In genomic region chr2:38485734-38486133, GRCh38 we compare ENCODE assay signal across 11 cellular contexts.
DNase-seq lines count a peak whose midpoint lies in the region; ATAC-seq and TF ChIP-seq lines count a peak whose summit lies in the region.
"Had no signal": no experiment of that assay in that cellular context is flagged by ENCODE, and none has a peak within 500 bp of the region (broad histone marks: within the 10 kb centered on the region; RNA-seq: fewer than 3 reads in every experiment).

No MANE protein-coding gene starts in this region.

- no CpG with 5 or more reads among the region's 3 CpGs for WGBS in IMR-90 (ENCODE audit: extremely low coverage in 2 of 2, insufficient read length in 1 of 2), 2 experiments

- CTCF ChIA-PET in IMR-90 (lab: Yijun Ruan, JAX): no interaction called here

- H3K9me1 ChIP-seq in IMR-90 (ENCODE audit: insufficient read depth, low read length): no peaks in the 10 kb centered on the region

- no peak overlapping the region for H3K9ac ChIP-seq in IMR-90 (ENCODE audit: low read depth, low read length)

- TF ChIP-seq RAD21 in IMR-90 (IDR thresholded peaks at IDR 0.05; ENCODE audit: low read length): no peak

- H3K9me3 ChIP-seq in IMR-90 (ENCODE audit: control insufficient read depth, insufficient read depth, low read length): peaks cover 6% of the 10 kb centered on the region
- H3K9me3 ChIP-seq in gastrocnemius medialis: peaks cover 0 to 4% (median 0%) of the 10 kb centered on the region in 3 donors

- no peak for DNase-seq in IMR-90
- DNase-seq in gastrocnemius medialis: peak in 1 of 2 donors; percentile 47
- DNase-seq in sciatic nerve (ENCODE audit: low spot score): no peak
- DNase-seq in activated naive CD4-positive, alpha-beta T cell treated with anti-CD3 and anti-CD28 coated beads, Interleukin-2, amount 50 U/mL, for 72 hours (ENCODE audit: low spot score in 2 of 2): no peak
- no peak for DNase-seq in HuH-7.5 (ENCODE audit: low spot score)
- no peak for DNase-seq in UCSD-AML1 (lab: John Stamatoyannopoulos, UW; ENCODE audit: unreplicated experiment)
- DNase-seq: cerebellar nuclear complex; NCI-H2227 treated with DMSO at 0.1 percent for 48 hours; stimulated activated CD4-positive, alpha-beta T cell treated with anti-CD3 and anti-CD28 coated beads, Interleukin-15, amount 100 ng/mL, for 24 hours had no signal

- H2AK9ac ChIP-seq in IMR-90 (replicated peaks; ENCODE audit: low read depth, low read length, poor library complexity): no peak overlapping the region

- no peak overlapping the region for H3K14ac ChIP-seq in IMR-90 (replicated peaks; ENCODE audit: low read depth, low read length)

- H3K9me3 Mint-ChIP-seq in activated naive CD4-positive, alpha-beta T cell treated with anti-CD3 and anti-CD28 coated beads, Interleukin-2, amount 50 U/mL, for 72 hours: peaks cover 2 to 3% of the 10 kb centered on the region in 2 donors

- no peak overlapping the region for H2BK20ac ChIP-seq in IMR-90 (ENCODE audit: low read depth, low read length)

- BruUV-seq in IMR-90 (replicated peaks; lab: Mats Ljungman, UMichigan): no TSS peak

- H3K36me3 ChIP-seq in IMR-90 (ENCODE audit: control insufficient read depth, insufficient read depth, low read length) (no peaks in the 10 kb centered on the region), gastrocnemius medialis (no peaks in the 10 kb centered on the region)

- H3K4me1 ChIP-seq in IMR-90 (ENCODE audit: control insufficient read depth, insufficient read depth, low read length) (no peaks in the 10 kb centered on the region), gastrocnemius medialis (peaks cover 26 to 30% of the 10 kb centered on the region in 2 donors)

- H2BK15ac ChIP-seq in IMR-90 (ENCODE audit: low read depth, low read length): no peak overlapping the region

- no peak overlapping the region for H3K4ac ChIP-seq in IMR-90 (ENCODE audit: low read depth, low read length)

- peaks cover 17% of the 10 kb centered on the region for H3K27me3 ChIP-seq in IMR-90 (ENCODE audit: control insufficient read depth, insufficient read depth, low read length)
- no peaks in the 10 kb centered on the region for H3K27me3 ChIP-seq in gastrocnemius medialis

- TF ChIP-seq POLR2A in IMR-90 (IDR thresholded peaks at IDR 0.05; ENCODE audit: low read depth, low read length): no peak
- TF ChIP-seq POLR2A in gastrocnemius medialis (IDR thresholded peaks at IDR 0.05): no peak

- H3K18ac ChIP-seq in IMR-90 (ENCODE audit: low read depth, low read length): no peak overlapping the region

- intact Hi-C loops in IMR-90 (cut with micrococcal nuclease): no loop called here
- intact Hi-C loops in gastrocnemius medialis (cut with DNase I; ENCODE audit: low total_unique reads): no loop called here
- intact Hi-C loops in sciatic nerve (cut with DNase I): no loop called here

- H3K4me2 ChIP-seq in IMR-90 (ENCODE audit: low read depth, low read length): no peak overlapping the region

- peak; percentile 72 for ATAC-seq in GM18907 (IDR thresholded peaks at IDR 0.05; ENCODE audit: unreplicated experiment)
- ATAC-seq in HG02623 (IDR thresholded peaks at IDR 0.05; ENCODE audit: unreplicated experiment): peak; percentile 71
- ATAC-seq in IMR-90 (ENCODE audit: low read depth): no peak
- peak; percentile 48 to 84 for ATAC-seq in gastrocnemius medialis
- no peak for ATAC-seq in sciatic nerve
- no peak for ATAC-seq in activated naive CD4-positive, alpha-beta T cell treated with anti-CD3 and anti-CD28 coated beads, Interleukin-2, amount 50 U/mL, for 72 hours

- H2AK5ac ChIP-seq in IMR-90 (ENCODE audit: low read depth, low read length): no peak overlapping the region

- TF ChIP-seq CTCF in IMR-90 (conservative IDR thresholded peaks at IDR 0.05; ENCODE audit: low read depth, low read length) (no peak), gastrocnemius medialis (IDR thresholded peaks at IDR 0.05 in 4 of 5, conservative IDR thresholded peaks at IDR 0.05 in 1 of 5) (peak in 3 of 5 experiments; percentile 8 to 40 (median 30))

- H3K27ac ChIP-seq in IMR-90 (ENCODE audit: insufficient read depth, low read length) (no peak overlapping the region), gastrocnemius medialis (peak overlapping the region; percentile 15 to 82 (median 69))

- no peak overlapping the region for H4K91ac ChIP-seq in IMR-90 (ENCODE audit: insufficient read depth, low read depth, low read length)

- no peaks in the 10 kb centered on the region for H3K79me1 ChIP-seq in IMR-90 (ENCODE audit: low read depth in 1 of 2, low read length in 2 of 2)

- no peak overlapping the region for H2AFZ ChIP-seq in IMR-90 (replicated peaks; ENCODE audit: low read length, poor library complexity)

- no peak overlapping the region for H3K56ac ChIP-seq in IMR-90 (ENCODE audit: extremely low read depth, insufficient read depth, low read length)

- POLR2A ChIA-PET in IMR-90 (lab: Charles Lee; ENCODE audit: unreplicated experiment): no interaction called here

- no peaks in the 10 kb centered on the region for H4K20me1 ChIP-seq in IMR-90 (ENCODE audit: insufficient read depth, low read length)

- H4K5ac ChIP-seq in IMR-90 (ENCODE audit: low read depth, low read length): no peak overlapping the region

- H3K4me3 ChIP-seq in IMR-90 (ENCODE audit: insufficient read depth, low read depth, low read length) (no peak overlapping the region), gastrocnemius medialis (no peak overlapping the region)

- H3K23ac ChIP-seq in IMR-90 (ENCODE audit: low read depth, low read length): no peak overlapping the region

- no peak overlapping the region for H4K8ac ChIP-seq in IMR-90 (ENCODE audit: low read depth in 2 of 2, low read length in 2 of 2)

- no peak overlapping the region for H2BK120ac ChIP-seq in IMR-90 (ENCODE audit: low read depth, low read length)

- peaks cover 3 to 12% of the 10 kb centered on the region in 2 donors for H3K36me3 Mint-ChIP-seq in activated naive CD4-positive, alpha-beta T cell treated with anti-CD3 and anti-CD28 coated beads, Interleukin-2, amount 50 U/mL, for 72 hours

- no peak overlapping the region for H2BK5ac ChIP-seq in IMR-90 (ENCODE audit: low read depth, low read length, poor library complexity, severe bottlenecking)

- in situ Hi-C loops in IMR-90 (cut with MboI; ENCODE audit: low sequenced_read_pairs) (no loop called here), gastrocnemius medialis (cut with MboI; ENCODE audit: low sequenced_read_pairs in 4 of 4) (no loop called here)

- no peak overlapping the region for H3K27ac Mint-ChIP-seq in activated naive CD4-positive, alpha-beta T cell treated with anti-CD3 and anti-CD28 coated beads, Interleukin-2, amount 50 U/mL, for 72 hours

- dilution Hi-C loops in IMR-90 (cut with HindIII; ENCODE audit: low sequenced_read_pairs, unreplicated experiment): no loop called here

TF ChIP-seq in IMR-90, 13 proteins besides CTCF, POLR2A, EP300 and RAD21:
- no peak for TF ChIP-seq SMC3 (IDR thresholded peaks at IDR 0.05; ENCODE audit: low read depth, low read length)
- 0 out of 2 replicates have a peak, but pooled peaks have one; percentile 2 for TF ChIP-seq CEBPB (IDR thresholded peaks at IDR 0.05; ENCODE audit: low read depth, low read length)
TF ChIP-seq in IMR-90: peak in this region for 1.

Comparison
In these comparisons a context has a peak if more than half of its experiments do, and no peak if none do; other contexts are left out.
1. ATAC-seq: peak in GM18907 (single experiment), HG02623 (single experiment) and gastrocnemius medialis (2 of 2); none in IMR-90 (single experiment), sciatic nerve (single experiment) and activated naive CD4-positive, alpha-beta T cell treated with anti-CD3 and anti-CD28 coated beads, Interleukin-2, amount 50 U/mL, for 72 hours (0 of 2).